In genomic region chr17:63704259-63704576, GRCh38 we compare ENCODE assay signal across 17 cellular contexts. TPM values are rescaled to one million over a fixed set of nuclear protein-coding genes. Genes with fewer than 3 reads are reported as not detected.
DNase-seq lines count a peak whose midpoint lies in the region; ATAC-seq and TF ChIP-seq lines count a peak whose summit lies in the region.
"Had no signal": no experiment of that assay in that cellular context is flagged by ENCODE, and none has a peak within 500 bp of the region (broad histone marks: within the 10 kb centered on the region; RNA-seq: fewer than 3 reads in every experiment).

No MANE protein-coding gene starts in this region.

- POLR2A ChIA-PET in CD8-positive, alpha-beta T cell (lab: Charles Lee) = interaction anchor here (0.6 to 15.8 kb wide), 3 partner anchors 7 to 82 kb away, joined by 4 to 649 read pairs (median 7); partner anchors contain the start of genes LIMD2 and MAP3K3
- POLR2A ChIA-PET in OCI-LY7 (lab: Charles Lee) = no interaction called here

- no peaks in the 10 kb centered on the region for H3K9me2 ChIP-seq in OCI-LY7 (ENCODE audit: insufficient read depth, low read length)

- peaks cover 44% of the 10 kb centered on the region for H3K36me3 Mint-ChIP-seq in CD8-positive, alpha-beta T cell

- H3K79me2 ChIP-seq in OCI-LY7 (ENCODE audit: insufficient read depth, low read depth, low read length) = peaks cover 29% of the 10 kb centered on the region

- H3K36me3 ChIP-seq in CD8-positive, alpha-beta T cell (ENCODE audit: insufficient read depth, low read length) = no peaks in the 10 kb centered on the region
- H3K36me3 ChIP-seq in OCI-LY7 (ENCODE audit: insufficient read depth, low read length) (peaks cover 62% of the 10 kb centered on the region), neutrophil (peaks cover 58% of the 10 kb centered on the region)
- H3K36me3 ChIP-seq in effector memory CD4-positive, alpha-beta T cell (ENCODE audit: control insufficient read depth, insufficient read depth, low read length) = peaks cover 5% of the 10 kb centered on the region

- peak overlapping the region; percentile 98; the same call in 1 of the 2 replicates for H3K4me2 ChIP-seq in OCI-LY7 (ENCODE audit: low read length)

- peaks cover 75% of the 10 kb centered on the region for H3K4me1 Mint-ChIP-seq in CD8-positive, alpha-beta T cell (ENCODE audit: low read depth)

- 0 out of 2 replicates have a peak, but pooled peaks cover 6% of the 10 kb centered on the region for H4K20me1 ChIP-seq in OCI-LY7 (ENCODE audit: insufficient read depth, low read length)

- no peak for DNase-seq in CD8-positive, alpha-beta T cell
- no peak for DNase-seq in OCI-LY7 (ENCODE audit: low spot score)
- DNase-seq in effector memory CD4-positive, alpha-beta T cell = no peak
- no peak for DNase-seq in NCI-H526 (lab: John Stamatoyannopoulos, UW)
- no peak for DNase-seq in inferior parietal cortex (ENCODE audit: extremely low spot score)
- DNase-seq in sciatic nerve (ENCODE audit: low spot score) = no peak
- DNase-seq: amniotic stem cell; gastrocnemius medialis; GDM1; left colon; NCI-H1105; NCI-H2081 treated with DMSO at 0.1 percent for 48 hours; NCI-H510A; stimulated activated CD4-positive, alpha-beta T cell treated with anti-CD3 and anti-CD28 coated beads, Interleukin-12 subunit alpha, Interleukin-12 subunit beta, amount 100 ng/mL, for 4 hours had no signal

- no peak for TF ChIP-seq CTCF in CD8-positive, alpha-beta T cell (IDR thresholded peaks at IDR 0.05)
- TF ChIP-seq CTCF in OCI-LY7 (conservative IDR thresholded peaks at IDR 0.05; ENCODE audit: low read length) = no peak
- TF ChIP-seq CTCF in neutrophil (IDR thresholded peaks at IDR 0.05) = no peak

- H3K9me3 ChIP-seq in CD8-positive, alpha-beta T cell (ENCODE audit: low read length) = no peaks in the 10 kb centered on the region
- H3K9me3 ChIP-seq in OCI-LY7 (ENCODE audit: low read length) = no peaks in the 10 kb centered on the region
- H3K9me3 ChIP-seq in effector memory CD4-positive, alpha-beta T cell (ENCODE audit: control insufficient read depth, low read length) = no peaks in the 10 kb centered on the region
- no peaks in the 10 kb centered on the region for H3K9me3 ChIP-seq in neutrophil
- H3K9me3 ChIP-seq: gastrocnemius medialis had no signal

- no peak overlapping the region for H3K4me3 ChIP-seq in CD8-positive, alpha-beta T cell (ENCODE audit: low read depth, low read length)
- no peak overlapping the region for H3K4me3 ChIP-seq in OCI-LY7 (ENCODE audit: low read depth, low read length, poor library complexity, severe bottlenecking)
- no peak overlapping the region for H3K4me3 ChIP-seq in effector memory CD4-positive, alpha-beta T cell (ENCODE audit: insufficient read depth, low read depth, low read length, poor library complexity, severe bottlenecking)
- H3K4me3 ChIP-seq in neutrophil (ENCODE audit: low read depth in 1 of 2, low read length in 1 of 2) = no peak overlapping the region
- H3K4me3 ChIP-seq: cardiac muscle cell, gastrocnemius medialis had no signal

- peak overlapping the region; percentile 92 for H3K4me3 Mint-ChIP-seq in CD8-positive, alpha-beta T cell

- peaks cover 69% of the 10 kb centered on the region for H3K4me1 ChIP-seq in CD8-positive, alpha-beta T cell (ENCODE audit: insufficient read depth, low read length)
- peaks cover 65% of the 10 kb centered on the region for H3K4me1 ChIP-seq in OCI-LY7 (ENCODE audit: insufficient read depth, low read length, poor library complexity, severe bottlenecking)
- peaks cover 79% of the 10 kb centered on the region for H3K4me1 ChIP-seq in effector memory CD4-positive, alpha-beta T cell (ENCODE audit: control insufficient read depth, insufficient read depth, low read length, poor library complexity, severe bottlenecking)
- H3K4me1 ChIP-seq in neutrophil (ENCODE audit: control insufficient read depth in 1 of 2, insufficient read depth in 1 of 2, low read depth in 1 of 2, low read length in 1 of 2) = peaks cover 38 to 39% of the 10 kb centered on the region in 2 experiments

- H2AFZ ChIP-seq in OCI-LY7 (ENCODE audit: low read length) = no peak overlapping the region

- no peaks in the 10 kb centered on the region for H3K27me3 Mint-ChIP-seq in CD8-positive, alpha-beta T cell (ENCODE audit: low read depth)

- no peak for ATAC-seq in CD8-positive, alpha-beta T cell
- ATAC-seq in sciatic nerve = no peak
- ATAC-seq: gastrocnemius medialis, HCT116, left colon had no signal

- H3K27ac ChIP-seq in CD8-positive, alpha-beta T cell (ENCODE audit: low read depth, low read length) = no peak overlapping the region
- no peak overlapping the region for H3K27ac ChIP-seq in OCI-LY7 (ENCODE audit: low read depth, low read length, poor library complexity, severe bottlenecking)
- H3K27ac ChIP-seq in effector memory CD4-positive, alpha-beta T cell (ENCODE audit: insufficient read depth, low read length, poor library complexity, severe bottlenecking) = peak overlapping the region; percentile 86
- peak overlapping the region; percentile 100 for H3K27ac ChIP-seq in neutrophil
- H3K27ac ChIP-seq: cardiac muscle cell, gastrocnemius medialis had no signal

- H3K27me3 ChIP-seq in CD8-positive, alpha-beta T cell (ENCODE audit: insufficient read depth, low read length) = no peaks in the 10 kb centered on the region
- no peaks in the 10 kb centered on the region for H3K27me3 ChIP-seq in effector memory CD4-positive, alpha-beta T cell (replicated peaks; ENCODE audit: control insufficient read depth, insufficient read depth, low read length, poor library complexity, severe bottlenecking)
- no peaks in the 10 kb centered on the region for H3K27me3 ChIP-seq in neutrophil
- H3K27me3 ChIP-seq: cardiac muscle cell had no signal

- no peaks in the 10 kb centered on the region for H3K9me3 Mint-ChIP-seq in CD8-positive, alpha-beta T cell

- CTCF ChIA-PET in CD8-positive, alpha-beta T cell (lab: Charles Lee) = interaction anchor here (0.7 kb wide), 1 partner anchor 13 kb away, joined by 3 read pairs; no protein-coding TSS in a partner anchor
- CTCF ChIA-PET in OCI-LY7 (lab: Charles Lee; ENCODE audit: unreplicated experiment) = no interaction called here

- no TSS peak for BruUV-seq in OCI-LY7 (replicated peaks; lab: Mats Ljungman, UMichigan)

- intact Hi-C loops in CD8-positive, alpha-beta T cell (cut with DNase I, micrococcal nuclease) = no loop called here
- intact Hi-C loops in OCI-LY7 (cut with micrococcal nuclease; ENCODE audit: unreplicated experiment) = no loop called here
- intact Hi-C loops in sciatic nerve (cut with DNase I) = no loop called here

- H3K27ac Mint-ChIP-seq in CD8-positive, alpha-beta T cell = peak overlapping the region; percentile 98

RNA-seq across cellular contexts. Expression of gene LIMD2, which starts 4.3 kb away (rescaled TPM):
- 100 to 1,000 TPM; 828 to 849 TPM for total RNA-seq in CD8-positive, alpha-beta T cell
- total RNA-seq in OCI-LY7 (2014; rRNA removed; shearing (Covaris generic)) = 406 and 428 TPM in 2 replicates
- 286 and 306 TPM in 2 replicates for total RNA-seq in OCI-LY7 (2022)
- total RNA-seq in sciatic nerve = 20.7 TPM

RNA-seq across cellular contexts. Expression of gene STRADA, which starts 37.4 kb away (rescaled TPM):
- 10 to 100 TPM; 54.7 to 63.6 TPM for total RNA-seq in CD8-positive, alpha-beta T cell
- total RNA-seq in OCI-LY7 (2014; rRNA removed; shearing (Covaris generic)) = 31.9 and 37.2 TPM in 2 replicates
- 68.0 and 80.3 TPM in 2 replicates for total RNA-seq in OCI-LY7 (2022)
- 54.3 TPM for total RNA-seq in sciatic nerve

Comparison
In these comparisons a context has a peak if more than half of its experiments do, and no peak if none do; other contexts are left out.
1. H3K27ac ChIP-seq: peak in effector memory CD4-positive, alpha-beta T cell (single experiment) and neutrophil (single experiment); none in CD8-positive, alpha-beta T cell (single experiment) and OCI-LY7 (single experiment).
2. RNA of gene LIMD2, which starts 4.3 kb away (total RNA-seq): 828 to 849 TPM in CD8-positive, alpha-beta T cell and 286 to 428 TPM in OCI-LY7; 20.7 TPM in sciatic nerve (single experiment); every median in the first group is over 10 times any median in the second.